Comparison of ENCODE assay signal across 10 cellular contexts in the genomic region with DNA sequence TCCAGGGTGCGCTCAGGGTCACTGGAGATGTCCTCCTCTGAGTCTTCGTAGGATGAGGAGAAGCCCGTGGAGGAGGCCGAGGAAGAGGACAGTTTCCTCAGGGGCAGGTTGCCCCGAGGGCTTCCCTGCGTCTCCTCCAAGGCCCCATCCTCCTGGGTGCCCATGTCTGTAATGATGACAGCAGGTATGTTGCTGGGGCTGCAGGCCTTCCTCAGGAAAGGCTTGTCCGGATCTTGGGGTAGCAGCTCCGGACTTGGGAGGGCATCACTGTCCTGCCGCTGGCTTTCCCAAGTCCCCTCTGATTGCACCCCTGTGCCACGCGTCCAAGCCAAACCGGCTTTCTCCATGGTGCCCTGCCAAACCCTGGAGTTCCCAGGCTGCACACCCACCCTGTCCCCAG. TPM values are rescaled to one million over a fixed set of nuclear protein-coding genes. Genes with fewer than 3 reads are reported as not detected.
DNase-seq lines count a peak whose midpoint lies in the region; ATAC-seq, FAIRE-seq and TF ChIP-seq lines count a peak whose summit lies in the region.
"Had no signal": no experiment of that assay in that cellular context is flagged by ENCODE, and none has a peak within 500 bp of the region (broad histone marks: within the 10 kb centered on the region; RNA-seq: fewer than 3 reads in every experiment).

No MANE protein-coding gene starts in this region.

- H3F3A ChIP-seq in GM23338 (replicated peaks; ENCODE audit: low read depth): no peaks in the 10 kb centered on the region

- no peaks in the 10 kb centered on the region for H3K36me3 Mint-ChIP-seq in GM23338 (ENCODE audit: low read depth)
- H3K36me3 Mint-ChIP-seq in activated CD8-positive, alpha-beta T cell treated with anti-CD3 and anti-CD28 coated beads for 36 hours (ENCODE audit: low read depth): peaks cover 60% of the 10 kb centered on the region

- no peak for ATAC-seq in GM23338
- no peak for ATAC-seq in activated CD8-positive, alpha-beta T cell treated with anti-CD3 and anti-CD28 coated beads for 36 hours
- no peak for ATAC-seq in gastroesophageal sphincter
- ATAC-seq in GM21381 (IDR thresholded peaks at IDR 0.05; ENCODE audit: unreplicated experiment): no peak
- no peak for ATAC-seq in aorta (ENCODE audit: low FRiP score)

- no peaks in the 10 kb centered on the region for H3K9me2 ChIP-seq in GM23338 (ENCODE audit: insufficient read depth)

- H3K9me3 ChIP-seq in gastroesophageal sphincter: no peaks in the 10 kb centered on the region
- H3K9me3 ChIP-seq in spleen: no peaks in the 10 kb centered on the region
- H3K9me3 ChIP-seq in aorta (ENCODE audit: control insufficient read depth, low read length): no peaks in the 10 kb centered on the region

- H2AFZ ChIP-seq in GM23338: no peak overlapping the region

- 19 to 30% methylated on average over 5 to 7 of the region's 12 CpGs for WGBS in gastroesophageal sphincter (ENCODE audit: low coverage in 1 of 2), 2 donors
- 59 to 67% (median 64%) methylated on average over 8 to 12 of the region's 12 CpGs for WGBS in spleen, 5 donors
- 47 to 52% methylated on average over 12 of the region's 12 CpGs for WGBS in aorta, 2 donors

- no peaks in the 10 kb centered on the region for H3K9me3 Mint-ChIP-seq in GM23338
- H3K9me3 Mint-ChIP-seq in activated CD8-positive, alpha-beta T cell treated with anti-CD3 and anti-CD28 coated beads for 36 hours: no peaks in the 10 kb centered on the region

- H3K4me3 ChIP-seq in GM23338 (peak overlapping the region; percentile 90), gastroesophageal sphincter (peak overlapping the region; percentile 67 to 91), spleen (peak overlapping the region in 7 of 8 donors; percentile 9 to 98 (median 96)), aorta (ENCODE audit: low read length in 2 of 2) (no peak overlapping the region)

- intact Hi-C loops in activated CD8-positive, alpha-beta T cell treated with anti-CD3 and anti-CD28 coated beads for 36 hours (cut with micrococcal nuclease): no loop called here
- intact Hi-C loops in spleen (cut with DNase I; ENCODE audit: low total_unique reads): loop anchor here (10.0 kb wide), 1 partner anchor 81 kb away; no protein-coding TSS in a partner anchor
- intact Hi-C loops in posterior cingulate gyrus (cut with DNase I): loop anchor here (2.0 to 10.0 kb wide), 3 partner anchors 33 to 101 kb away; no protein-coding TSS in a partner anchor
- intact Hi-C loops in aorta (cut with DNase I): loop anchor here (5.0 kb wide), 5 partner anchors 38 to 188 kb away; a partner anchor contains a TSS

- FAIRE-seq in D721Med (lab: Jason Lieb, UNC): no peak

- no peak overlapping the region for H3K27ac Mint-ChIP-seq in GM23338
- peak overlapping the region; percentile 73 for H3K27ac Mint-ChIP-seq in activated CD8-positive, alpha-beta T cell treated with anti-CD3 and anti-CD28 coated beads for 36 hours

- 0 out of 3 replicates have a peak overlapping the region, but pooled peaks have one; percentile 19 for H3K4me3 Mint-ChIP-seq in GM23338
- H3K4me3 Mint-ChIP-seq in activated CD8-positive, alpha-beta T cell treated with anti-CD3 and anti-CD28 coated beads for 36 hours: peak overlapping the region; percentile 92

- H3K4me2 ChIP-seq in GM23338: peak overlapping the region; percentile 100

- peaks cover 26% of the 10 kb centered on the region for H3K4me1 Mint-ChIP-seq in GM23338
- H3K4me1 Mint-ChIP-seq in activated CD8-positive, alpha-beta T cell treated with anti-CD3 and anti-CD28 coated beads for 36 hours (ENCODE audit: low read depth): peaks cover 41% of the 10 kb centered on the region

- H3K27me3 ChIP-seq in GM23338 (ENCODE audit: insufficient read depth) (peaks cover 73% of the 10 kb centered on the region), gastroesophageal sphincter (no peaks in the 10 kb centered on the region), spleen (replicated peaks in 1 of 7) (no peaks in the 10 kb centered on the region), aorta (ENCODE audit: control insufficient read depth in 1 of 2, insufficient read depth in 2 of 2, low read length in 1 of 2) (no peaks in the 10 kb centered on the region)

- no peak for DNase-seq in GM23338 (ENCODE audit: low spot score)
- DNase-seq in activated CD8-positive, alpha-beta T cell treated with anti-CD3 and anti-CD28 coated beads for 36 hours: no peak
- no peak for DNase-seq in spleen
- DNase-seq in D721Med (ENCODE audit: insufficient read length, low spot score): no peak
- no peak for DNase-seq in posterior cingulate gyrus
- DNase-seq in aorta: no peak
- DNase-seq: effector CD8-positive, alpha-beta T cell; NCI-H187 had no signal

- H3K4me1 ChIP-seq in GM23338 (ENCODE audit: insufficient read depth): peaks cover 28% of the 10 kb centered on the region
- H3K4me1 ChIP-seq in gastroesophageal sphincter: peaks cover 3 to 77% (median 27%) of the 10 kb centered on the region in 3 donors
- H3K4me1 ChIP-seq in spleen: peaks cover 46 to 80% (median 79%) of the 10 kb centered on the region in 6 donors
- H3K4me1 ChIP-seq in aorta (ENCODE audit: control insufficient read depth in 1 of 2, insufficient read depth in 2 of 2, low read length in 2 of 2): peaks cover 0 to 5% of the 10 kb centered on the region in 2 donors

- H3K36me3 ChIP-seq in GM23338 (ENCODE audit: insufficient read depth) (no peaks in the 10 kb centered on the region), gastroesophageal sphincter (peaks cover 0 to 14% of the 10 kb centered on the region in 2 donors), spleen (peaks cover 0 to 41% (median 18%) of the 10 kb centered on the region in 6 donors), aorta (ENCODE audit: control insufficient read depth in 1 of 2, insufficient read depth in 2 of 2, low read length in 1 of 2) (no peaks in the 10 kb centered on the region)

- H3K27ac ChIP-seq in GM23338 (ENCODE audit: low read depth) (no peak overlapping the region), gastroesophageal sphincter (peak overlapping the region; percentile 90 to 100 (median 94)), spleen (peak overlapping the region in 7 of 8 donors; percentile 35 to 97 (median 92)), aorta (ENCODE audit: low read depth in 1 of 2, low read length in 2 of 2) (no peak overlapping the region)

- H4K20me1 ChIP-seq in GM23338 (replicated peaks; ENCODE audit: insufficient read depth): 0 out of 2 replicates have a peak, but pooled peaks cover 4% of the 10 kb centered on the region

- POLR2A ChIA-PET in activated CD8-positive, alpha-beta T cell treated with anti-CD3 and anti-CD28 coated beads for 36 hours (lab: Charles Lee): interaction anchor here (1.2 to 9.4 kb wide), 7 partner anchors 19 to 71 kb away, joined by 3 to 71 read pairs (median 8); no protein-coding TSS in a partner anchor

- TF ChIP-seq POLR2A in gastroesophageal sphincter (IDR thresholded peaks at IDR 0.05) (no peak), spleen (IDR thresholded peaks at IDR 0.05) (no peak)

- CTCF ChIA-PET in activated CD8-positive, alpha-beta T cell treated with anti-CD3 and anti-CD28 coated beads for 36 hours (lab: Charles Lee): interaction anchor here (1.1 to 2.9 kb wide), 9 partner anchors 31 to 109 kb away, joined by 3 to 11 read pairs (median 5); no protein-coding TSS in a partner anchor

- peaks cover 39% of the 10 kb centered on the region for H3K27me3 Mint-ChIP-seq in GM23338 (ENCODE audit: insufficient read depth, low read depth, poor library complexity)
- no peaks in the 10 kb centered on the region for H3K27me3 Mint-ChIP-seq in activated CD8-positive, alpha-beta T cell treated with anti-CD3 and anti-CD28 coated beads for 36 hours

- no peak for TF ChIP-seq EP300 in gastroesophageal sphincter (IDR thresholded peaks at IDR 0.05)

- no peaks in the 10 kb centered on the region for H3K79me2 ChIP-seq in GM23338 (replicated peaks; ENCODE audit: insufficient read depth)

- no peak for TF ChIP-seq CTCF in GM23338 (conservative IDR thresholded peaks at IDR 0.05; ENCODE audit: low read depth in 2 of 2)
- TF ChIP-seq CTCF in activated CD8-positive, alpha-beta T cell treated with anti-CD3 and anti-CD28 coated beads for 36 hours (IDR thresholded peaks at IDR 0.05): no peak
- no peak for TF ChIP-seq CTCF in gastroesophageal sphincter (IDR thresholded peaks at IDR 0.05)
- TF ChIP-seq CTCF in spleen (IDR thresholded peaks at IDR 0.05 in 8 of 11, conservative IDR thresholded peaks at IDR 0.05 in 3 of 11): no peak
- TF ChIP-seq CTCF in D721Med (IDR thresholded peaks at IDR 0.05; ENCODE audit: insufficient read depth, missing control alignments): no peak

TF ChIP-seq in GM23338, 12 proteins besides CTCF, POLR2A, EP300 and RAD21 (continues in another document):
- no peak for TF ChIP-seq STAT1 (IDR thresholded peaks at IDR 0.05; ENCODE audit: unreplicated experiment)
- TF ChIP-seq, protein P1, sequence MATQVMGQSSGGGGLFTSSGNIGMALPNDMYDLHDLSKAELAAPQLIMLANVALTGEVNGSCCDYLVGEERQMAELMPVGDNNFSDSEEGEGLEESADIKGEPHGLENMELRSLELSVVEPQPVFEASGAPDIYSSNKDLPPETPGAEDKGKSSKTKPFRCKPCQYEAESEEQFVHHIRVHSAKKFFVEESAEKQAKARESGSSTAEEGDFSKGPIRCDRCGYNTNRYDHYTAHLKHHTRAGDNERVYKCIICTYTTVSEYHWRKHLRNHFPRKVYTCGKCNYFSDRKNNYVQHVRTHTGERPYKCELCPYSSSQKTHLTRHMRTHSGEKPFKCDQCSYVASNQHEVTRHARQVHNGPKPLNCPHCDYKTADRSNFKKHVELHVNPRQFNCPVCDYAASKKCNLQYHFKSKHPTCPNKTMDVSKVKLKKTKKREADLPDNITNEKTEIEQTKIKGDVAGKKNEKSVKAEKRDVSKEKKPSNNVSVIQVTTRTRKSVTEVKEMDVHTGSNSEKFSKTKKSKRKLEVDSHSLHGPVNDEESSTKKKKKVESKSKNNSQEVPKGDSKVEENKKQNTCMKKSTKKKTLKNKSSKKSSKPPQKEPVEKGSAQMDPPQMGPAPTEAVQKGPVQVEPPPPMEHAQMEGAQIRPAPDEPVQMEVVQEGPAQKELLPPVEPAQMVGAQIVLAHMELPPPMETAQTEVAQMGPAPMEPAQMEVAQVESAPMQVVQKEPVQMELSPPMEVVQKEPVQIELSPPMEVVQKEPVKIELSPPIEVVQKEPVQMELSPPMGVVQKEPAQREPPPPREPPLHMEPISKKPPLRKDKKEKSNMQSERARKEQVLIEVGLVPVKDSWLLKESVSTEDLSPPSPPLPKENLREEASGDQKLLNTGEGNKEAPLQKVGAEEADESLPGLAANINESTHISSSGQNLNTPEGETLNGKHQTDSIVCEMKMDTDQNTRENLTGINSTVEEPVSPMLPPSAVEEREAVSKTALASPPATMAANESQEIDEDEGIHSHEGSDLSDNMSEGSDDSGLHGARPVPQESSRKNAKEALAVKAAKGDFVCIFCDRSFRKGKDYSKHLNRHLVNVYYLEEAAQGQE (IDR thresholded peaks at IDR 0.05; ENCODE audit: unreplicated experiment): no peak

RNA-seq across cellular contexts. Expression of a gene that starts 3.5 kb away (rescaled TPM):
- 4.7 and 5.2 TPM in 2 replicates for total RNA-seq in GM23338 (2014; rRNA removed; shearing (Covaris generic))
- 0.31 and 0.37 TPM in 2 replicates for polyA plus RNA-seq in GM23338 (2016; fragmentation: Nextera tagmentation; extraction: Ambion mirVana)
- 10 to 100 TPM; 40.8 to 42.6 TPM for total RNA-seq in activated CD8-positive, alpha-beta T cell treated with anti-CD3 and anti-CD28 coated beads for 36 hours
- 100 to 1,000 TPM in 1 of 4 donors, 10 to 100 TPM in 3; 75.0 to 184 (median 94.2) TPM for total RNA-seq in gastroesophageal sphincter
- 10 to 100 TPM; 51.1 to 74.6 (median 68.2) TPM for total RNA-seq in spleen
- 10 to 100 TPM in 2 of 3 donors, 1 to 10 TPM in 1; 8.5 to 24.4 (median 11.8) TPM for polyA plus RNA-seq in spleen
- total RNA-seq in aorta: 10 to 100 TPM; 16.8 to 31.8 TPM
- polyA plus RNA-seq in aorta: 1 to 10 TPM; 2.1 to 6.6 TPM

Comparison
In these comparisons a context has a peak if more than half of its experiments do, and no peak if none do; other contexts are left out.
1. H3K27ac ChIP-seq: peak in gastroesophageal sphincter (4 of 4) and spleen (7 of 8); none in GM23338 (single experiment) and aorta (0 of 2).
2. H3K4me3 ChIP-seq: peak in GM23338 (single experiment), gastroesophageal sphincter (2 of 2) and spleen (7 of 8); none in aorta (0 of 2).